In the genomic region with DNA sequence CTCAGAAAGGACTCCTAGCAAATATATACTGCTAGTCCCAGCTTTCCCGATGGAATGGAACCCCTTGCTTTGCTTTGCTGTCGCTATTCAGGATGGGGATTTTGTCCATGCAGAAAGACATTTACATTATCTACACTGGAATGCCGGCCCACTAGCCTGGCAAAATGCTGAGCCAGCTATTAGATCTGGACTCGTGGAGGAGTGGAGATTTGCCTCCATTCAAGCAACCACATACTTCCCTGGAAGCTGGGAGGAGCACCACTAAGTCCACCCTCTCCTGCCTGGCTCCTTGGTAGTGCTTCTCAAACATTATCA, we compare ENCODE assay signal across 8 cellular contexts. TPM values are rescaled to one million over a fixed set of nuclear protein-coding genes. Genes with fewer than 3 reads are reported as not detected.
DNase-seq lines count a peak whose midpoint lies in the region; ATAC-seq and TF ChIP-seq lines count a peak whose summit lies in the region.

No MANE protein-coding gene starts in this region.

- H3K27me3 ChIP-seq in left lung: no peaks in the 10 kb centered on the region
- no peaks in the 10 kb centered on the region for H3K27me3 ChIP-seq in tibial artery

- no peak for TF ChIP-seq CTCF in left lung (IDR thresholded peaks at IDR 0.05)
- no peak for TF ChIP-seq CTCF in tibial artery (IDR thresholded peaks at IDR 0.05)

- H3K27ac Mint-ChIP-seq in activated T-cell treated with anti-CD3 and anti-CD28 coated beads, Interleukin-2, amount 50 U/mL, for 72 hours: no peak overlapping the region
- H3K27ac Mint-ChIP-seq in activated CD4-positive, alpha-beta memory T cell treated with anti-CD3 and anti-CD28 coated beads for 36 hours: no peak overlapping the region

- no peaks in the 10 kb centered on the region for H3K9me3 ChIP-seq in left lung
- no peaks in the 10 kb centered on the region for H3K9me3 ChIP-seq in tibial artery

- H3K4me1 Mint-ChIP-seq in activated T-cell treated with anti-CD3 and anti-CD28 coated beads, Interleukin-2, amount 50 U/mL, for 72 hours (ENCODE audit: low read depth): no peaks in the 10 kb centered on the region
- peaks cover 8% of the 10 kb centered on the region for H3K4me1 Mint-ChIP-seq in activated CD4-positive, alpha-beta memory T cell treated with anti-CD3 and anti-CD28 coated beads for 36 hours (ENCODE audit: low read depth)

- no peaks in the 10 kb centered on the region for H3K9me3 Mint-ChIP-seq in activated T-cell treated with anti-CD3 and anti-CD28 coated beads, Interleukin-2, amount 50 U/mL, for 72 hours
- H3K9me3 Mint-ChIP-seq in activated CD4-positive, alpha-beta memory T cell treated with anti-CD3 and anti-CD28 coated beads for 36 hours: no peaks in the 10 kb centered on the region

- H3K4me1 ChIP-seq in left lung: no peaks in the 10 kb centered on the region
- peaks cover 0 to 8% (median 1%) of the 10 kb centered on the region in 4 donors for H3K4me1 ChIP-seq in tibial artery

- DNase-seq in activated T-cell treated with anti-CD3 and anti-CD28 coated beads, Interleukin-2, amount 50 U/mL, for 72 hours: no peak
- DNase-seq in activated T-cell treated with anti-CD3 and anti-CD28 coated beads, Interleukin-2, amount 50 U/mL, for 1 hour: no peak
- no peak for DNase-seq in activated CD4-positive, alpha-beta memory T cell treated with anti-CD3 and anti-CD28 coated beads for 36 hours
- DNase-seq in left lung (no peak), tibial artery (no peak), ecto neural progenitor cell (ENCODE audit: low spot score) (no peak), NCI-H1105 (lab: John Stamatoyannopoulos, UW) (no peak), glomerular visceral epithelial cell (ENCODE audit: extremely low spot score) (no peak)

- CTCF ChIA-PET in activated CD4-positive, alpha-beta memory T cell treated with anti-CD3 and anti-CD28 coated beads for 36 hours (lab: Charles Lee): interaction anchor here (0.9 to 1.6 kb wide), 5 partner anchors 17 to 145 kb away, joined by 3 to 6 read pairs (median 4); a partner anchor contains a TSS

- H3K36me3 Mint-ChIP-seq in activated T-cell treated with anti-CD3 and anti-CD28 coated beads, Interleukin-2, amount 50 U/mL, for 72 hours (ENCODE audit: insufficient read depth in 2 of 2): no peaks in the 10 kb centered on the region
- H3K36me3 Mint-ChIP-seq in activated CD4-positive, alpha-beta memory T cell treated with anti-CD3 and anti-CD28 coated beads for 36 hours: no peaks in the 10 kb centered on the region

- intact Hi-C loops in activated CD4-positive, alpha-beta memory T cell treated with anti-CD3 and anti-CD28 coated beads for 36 hours (cut with micrococcal nuclease): no loop called here
- intact Hi-C loops in left lung (cut with DNase I) (no loop called here), tibial artery (cut with DNase I; ENCODE audit: low total_unique reads) (no loop called here)

- H3K27me3 Mint-ChIP-seq in activated T-cell treated with anti-CD3 and anti-CD28 coated beads, Interleukin-2, amount 50 U/mL, for 72 hours (ENCODE audit: low read depth): peaks cover 15% of the 10 kb centered on the region
- H3K27me3 Mint-ChIP-seq in activated CD4-positive, alpha-beta memory T cell treated with anti-CD3 and anti-CD28 coated beads for 36 hours: no peaks in the 10 kb centered on the region

- H3K27ac ChIP-seq in left lung (peak overlapping the region in 1 of 2 donors; percentile 71), tibial artery (peak overlapping the region; percentile 84 to 90)

- POLR2A ChIA-PET in activated CD4-positive, alpha-beta memory T cell treated with anti-CD3 and anti-CD28 coated beads for 36 hours (lab: Charles Lee): no interaction called here

- no peak for ATAC-seq in activated T-cell treated with anti-CD3 and anti-CD28 coated beads, Interleukin-2, amount 50 U/mL, for 72 hours (replicated peaks in 1 of 2)
- ATAC-seq in left lung: peak; percentile 9

- peak overlapping the region; percentile 65 to 66 for H3K4me3 Mint-ChIP-seq in activated T-cell treated with anti-CD3 and anti-CD28 coated beads, Interleukin-2, amount 50 U/mL, for 72 hours
- peak overlapping the region; percentile 49 for H3K4me3 Mint-ChIP-seq in activated CD4-positive, alpha-beta memory T cell treated with anti-CD3 and anti-CD28 coated beads for 36 hours

- H3K4me3 ChIP-seq in left lung (peak overlapping the region; percentile 21 to 34), tibial artery (peak overlapping the region; percentile 42 to 47)

- H3K36me3 ChIP-seq in left lung (no peaks in the 10 kb centered on the region), tibial artery (no peaks in the 10 kb centered on the region)

RNA-seq across cellular contexts. Expression of a gene that starts 24.1 kb away (rescaled TPM):
- total RNA-seq in activated T-cell treated with anti-CD3 and anti-CD28 coated beads, Interleukin-2, amount 50 U/mL, for 72 hours: under 1 TPM; 0.14 to 0.23 TPM
- total RNA-seq in activated CD4-positive, alpha-beta memory T cell treated with anti-CD3 and anti-CD28 coated beads for 36 hours: under 1 TPM; 0.26 to 0.36 TPM
- total RNA-seq in left lung: 1 to 10 TPM; 1.0 to 6.9 TPM

RNA-seq across cellular contexts. Expression of a gene that starts 59.9 kb away (rescaled TPM):
- total RNA-seq in activated T-cell treated with anti-CD3 and anti-CD28 coated beads, Interleukin-2, amount 50 U/mL, for 72 hours: under 1 TPM; 0.24 to 0.42 TPM
- total RNA-seq in activated CD4-positive, alpha-beta memory T cell treated with anti-CD3 and anti-CD28 coated beads for 36 hours: under 1 TPM; 0.80 to 0.93 TPM
- 1 to 10 TPM; 2.6 to 2.9 TPM for total RNA-seq in left lung
